ENCODE assay signal across 8 cellular contexts in genomic region chr9:129737479-129738269, GRCh38. TPM values are rescaled to one million over a fixed set of nuclear protein-coding genes. Genes with fewer than 3 reads are reported as not detected.
DNase-seq lines count a peak whose midpoint lies in the region; ATAC-seq, FAIRE-seq and TF ChIP-seq lines count a peak whose summit lies in the region.

No MANE protein-coding gene starts in this region.

- no peak overlapping the region for H2AFZ ChIP-seq in HepG2 (ENCODE audit: low read length)

- 0 out of 2 replicates have a peak, but pooled peaks cover 5% of the 10 kb centered on the region for H3K4me1 ChIP-seq in HepG2 (ENCODE audit: insufficient read depth, low read length)

- peak; percentile 80 for DNase-seq in GM06990 (ENCODE audit: extremely low read depth, insufficient read length)
- DNase-seq in NCI-H446 treated with DMSO at 0.1 percent for 48 hours (lab: John Stamatoyannopoulos, UW), result peak; percentile 9
- peak; percentile 91 for DNase-seq in activated CD4-positive, alpha-beta T cell treated with anti-CD3 and anti-CD28 coated beads for 48 hours
- peak; percentile 86 for DNase-seq in coronary artery (ENCODE audit: low spot score)
- DNase-seq in HepG2 (ENCODE audit: low spot score), result peak; percentile 45
- peak; percentile 91 to 96 for DNase-seq in stimulated activated CD4-positive, alpha-beta T cell treated with anti-CD3 and anti-CD28 coated beads, Interleukin-2, amount 100 ng/mL, for 48 hours

- no peaks in the 10 kb centered on the region for H3K79me2 ChIP-seq in HepG2 (ENCODE audit: insufficient read depth, low read length)

- BruUV-seq in HepG2 (replicated peaks; lab: Mats Ljungman, UMichigan), result no TSS peak

- H3K9me3 ChIP-seq in HepG2 (ENCODE audit: low read length), result no peaks in the 10 kb centered on the region

- CTCF ChIA-PET in HepG2 (lab: Yijun Ruan, JAX; ENCODE audit: low intra/inter-chr PET ratio, low total read pairs), result interaction anchor here (0.9 to 3.1 kb wide), 4 partner anchors 11 to 52 kb away, joined by 3 to 56 read pairs (median 6); no protein-coding TSS in a partner anchor

- POLR2A ChIA-PET in HepG2 (lab: Yijun Ruan, JAX), result interaction anchor here (0.7 kb wide), 1 partner anchor 147 kb away, joined by 3 read pairs; no protein-coding TSS in a partner anchor

- WGBS in HepG2 (ENCODE audit: low lambda C conversion rate), result 25% methylated on average over 13 of the region's 46 CpGs

- no peaks in the 10 kb centered on the region for H4K20me1 ChIP-seq in HepG2 (ENCODE audit: insufficient read depth, low read length)

- TF ChIP-seq CTCF in GM06990 (IDR thresholded peaks at IDR 0.05; ENCODE audit: insufficient read depth, low read length, poor library complexity, severe bottlenecking) (peak; percentile 94), coronary artery (IDR thresholded peaks at IDR 0.05) (peak; percentile 97), HepG2 (CRISPR knock-in tag; IDR thresholded peaks at IDR 0.05) (peak; percentile 96)

- no peak for TF ChIP-seq POLR2A in HepG2 (IDR thresholded peaks at IDR 0.05; ENCODE audit: insufficient read depth in 1 of 2, low read depth in 2 of 2, low read length in 2 of 2)

- peak overlapping the region in 1 of 2 donors; percentile 77 for H3K27ac ChIP-seq in coronary artery
- no peak overlapping the region for H3K27ac ChIP-seq in HepG2 (ENCODE audit: extremely low read length, insufficient read depth, low read length)

- peak; percentile 92 for TF ChIP-seq RAD21 in HepG2 (CRISPR knock-in tag; IDR thresholded peaks at IDR 0.05)

- FAIRE-seq in HepG2 (lab: Jason Lieb, UNC), result peak; percentile 54

- H3K36me3 ChIP-seq in GM06990 (ENCODE audit: control insufficient read depth, insufficient read depth, low read length) (no peaks in the 10 kb centered on the region), HepG2 (replicated peaks in 1 of 2; ENCODE audit: control insufficient read depth in 1 of 2, insufficient read depth in 2 of 2, low read length in 2 of 2) (no peaks in the 10 kb centered on the region)

- in situ Hi-C loops in HepG2 (cut with HindIII; ENCODE audit: extremely low pct_ligation_motif_present, low pct_unique_long_range_greater_than_20kb), result loop anchor here (5.0 kb wide), 1 partner anchor 45 kb away; no protein-coding TSS in a partner anchor

- peak overlapping the region; percentile 53; the same call in 1 of the 2 replicates for H3K9ac ChIP-seq in HepG2 (ENCODE audit: insufficient read depth, low read depth, low read length)

- intact Hi-C loops in HepG2 (cut with micrococcal nuclease; ENCODE audit: unreplicated experiment), result loop anchor here (1.0 kb wide), 1 partner anchor 46 kb away; no protein-coding TSS in a partner anchor

- peak overlapping the region; percentile 59 for H3K4me3 ChIP-seq in GM06990 (replicated peaks; ENCODE audit: low read depth, low read length)
- peak overlapping the region; percentile 72 for H3K4me3 ChIP-seq in coronary artery
- H3K4me3 ChIP-seq in HepG2 (replicated peaks in 1 of 3; ENCODE audit: insufficient read depth in 1 of 3, low read depth in 2 of 3, low read length in 3 of 3), result peak overlapping the region; percentile 39 to 67 (median 65); a peak in 4 of 6 replicates

- TF ChIP-seq EP300 in HepG2 (IDR thresholded peaks at IDR 0.05; ENCODE audit: low read depth in 2 of 2, low read length in 2 of 2), result no peak
- no peak for TF ChIP-seq EP300 in HepG2 (CRISPR knock-in tag; IDR thresholded peaks at IDR 0.05; ENCODE audit: borderline replicate concordance)

- ATAC-seq in HG03060 (IDR thresholded peaks at IDR 0.05; ENCODE audit: low read depth, unreplicated experiment) (peak; percentile 44), HepG2 (peak; percentile 85), GM19324 (IDR thresholded peaks at IDR 0.05; ENCODE audit: low FRiP score, unreplicated experiment) (no peak)

- peak overlapping the region; percentile 68 for H3K4me2 ChIP-seq in HepG2 (ENCODE audit: low read depth, low read length)

- no peaks in the 10 kb centered on the region for H3K27me3 ChIP-seq in GM06990 (replicated peaks; ENCODE audit: control insufficient read depth, insufficient read depth, low read length)
- H3K27me3 ChIP-seq in HepG2 (ENCODE audit: control insufficient read depth in 1 of 2, insufficient read depth in 2 of 2, low read length in 2 of 2), result peaks cover 7 to 51% of the 10 kb centered on the region in 2 experiments; a peak in 3 of 5 replicates

TF ChIP-seq in HepG2, 621 proteins besides CTCF, POLR2A, EP300 and RAD21 (continues in another document):
- no peak for TF ChIP-seq PLRG1 (conservative IDR thresholded peaks at IDR 0.05)
- TF ChIP-seq RNF2 (conservative IDR thresholded peaks at IDR 0.05; ENCODE audit: low read depth), result no peak; the same call in 1 of the 2 replicates
- no peak for TF ChIP-seq USF2 (IDR thresholded peaks at IDR 0.05; ENCODE audit: low read depth, low read length)
- TF ChIP-seq USF2 (CRISPR knock-in tag; IDR thresholded peaks at IDR 0.05; ENCODE audit: borderline replicate concordance), result no peak
- TF ChIP-seq ZNF615 (CRISPR knock-in tag; IDR thresholded peaks at IDR 0.05; ENCODE audit: borderline replicate concordance), result no peak
- no peak for TF ChIP-seq ZNF12 (CRISPR knock-in tag; IDR thresholded peaks at IDR 0.05)
- TF ChIP-seq DDIT3 (CRISPR knock-in tag; IDR thresholded peaks at IDR 0.05), result no peak
- TF ChIP-seq ARHGAP35 (CRISPR knock-in tag; IDR thresholded peaks at IDR 0.05; ENCODE audit: borderline replicate concordance), result no peak
- no peak for TF ChIP-seq NPAS2 (CRISPR knock-in tag; IDR thresholded peaks at IDR 0.05; ENCODE audit: borderline replicate concordance)
- no peak for TF ChIP-seq RNF219 (CRISPR knock-in tag; IDR thresholded peaks at IDR 0.05)
- no peak for TF ChIP-seq ZFP36 (IDR thresholded peaks at IDR 0.05; ENCODE audit: borderline replicate concordance, low read depth, low read length, partially characterized antibody)
- peak; percentile 56; the same call in 1 of the 2 replicates for TF ChIP-seq ZFX (CRISPR knock-in tag; IDR thresholded peaks at IDR 0.05; ENCODE audit: low read depth)

RNA-seq across cellular contexts. Expression of gene PTGES, which starts 15.2 kb away (rescaled TPM):
- 0.07 TPM in 1 of 2 replicates, not detected in the other for total RNA-seq in HepG2 (2016; rRNA removed; fragmentation: Illumina TruSeq; extraction: Trizol)
- total RNA-seq in HepG2 (2016; cell fraction: cytosol; rRNA removed; fragmentation: Illumina TruSeq; extraction: Trizol; ENCODE audit: low read depth), result not detected in 2 replicates
- 0.13 TPM in 1 of 2 replicates, not detected in the other for total RNA-seq in HepG2 (2016; cell fraction: insoluble cytoplasmic fraction; rRNA removed; fragmentation: Illumina TruSeq; extraction: Trizol)
- not detected in 2 replicates for total RNA-seq in HepG2 (2016; cell fraction: membrane; rRNA removed; fragmentation: Illumina TruSeq; extraction: Trizol)
- not detected in 2 replicates for total RNA-seq in HepG2 (2016; cell fraction: nucleus; rRNA removed; fragmentation: Illumina TruSeq; extraction: Trizol)
- not detected in 2 replicates for polyA plus RNA-seq in HepG2 (2011; rRNA removed)
- polyA plus RNA-seq in HepG2 (2011; cell fraction: cytosol; rRNA removed), result 0.03 and 0.04 TPM in 2 replicates
- polyA plus RNA-seq in HepG2 (2011; cell fraction: nucleus; rRNA removed), result not detected in 2 replicates
- 0.07 TPM in 1 of 2 replicates, not detected in the other for polyA plus RNA-seq in HepG2 (2012)
- polyA plus RNA-seq in HepG2 (2016; cell fraction: cytosol; fragmentation: Illumina TruSeq; extraction: Trizol; ENCODE audit: low read depth), result not detected in 2 replicates
- not detected in 2 replicates for polyA plus RNA-seq in HepG2 (2016; cell fraction: insoluble cytoplasmic fraction; fragmentation: Illumina TruSeq; extraction: Trizol; ENCODE audit: low read depth)
- not detected in 2 replicates for polyA plus RNA-seq in HepG2 (2016; cell fraction: membrane; fragmentation: Illumina TruSeq; extraction: Trizol; ENCODE audit: low read depth)
- 0.36 TPM in 1 of 2 replicates, not detected in the other for polyA plus RNA-seq in HepG2 (2016; cell fraction: nucleus; fragmentation: Illumina TruSeq; extraction: Trizol; ENCODE audit: insufficient read depth, low read depth)
- polyA minus RNA-seq in HepG2 (2011; rRNA and poly(A)+ RNA removed; ENCODE audit: low replicate concordance), result 258 TPM in 1 of 2 replicates, not detected in the other
- polyA minus RNA-seq in HepG2 (2011; cell fraction: cytosol; rRNA and poly(A)+ RNA removed), result 0.88 TPM in 1 of 2 replicates, not detected in the other
- polyA minus RNA-seq in HepG2 (2011; cell fraction: nucleus; rRNA and poly(A)+ RNA removed), result 0.64 TPM in 1 of 2 replicates, not detected in the other

Comparison
In these comparisons a context has a peak if more than half of its experiments do, and no peak if none do; other contexts are left out.
1. DNase-seq: peak in every context shown above with its lines; median percentile 94 in stimulated activated CD4-positive, alpha-beta T cell treated with anti-CD3 and anti-CD28 coated beads, Interleukin-2, amount 100 ng/mL, for 48 hours; 91 in activated CD4-positive, alpha-beta T cell treated with anti-CD3 and anti-CD28 coated beads for 48 hours; 86 in coronary artery; 80 in GM06990; 45 in HepG2; 9 in NCI-H446 treated with DMSO at 0.1 percent for 48 hours.